ENCODE assay signal across 8 cellular contexts in the genomic region with DNA sequence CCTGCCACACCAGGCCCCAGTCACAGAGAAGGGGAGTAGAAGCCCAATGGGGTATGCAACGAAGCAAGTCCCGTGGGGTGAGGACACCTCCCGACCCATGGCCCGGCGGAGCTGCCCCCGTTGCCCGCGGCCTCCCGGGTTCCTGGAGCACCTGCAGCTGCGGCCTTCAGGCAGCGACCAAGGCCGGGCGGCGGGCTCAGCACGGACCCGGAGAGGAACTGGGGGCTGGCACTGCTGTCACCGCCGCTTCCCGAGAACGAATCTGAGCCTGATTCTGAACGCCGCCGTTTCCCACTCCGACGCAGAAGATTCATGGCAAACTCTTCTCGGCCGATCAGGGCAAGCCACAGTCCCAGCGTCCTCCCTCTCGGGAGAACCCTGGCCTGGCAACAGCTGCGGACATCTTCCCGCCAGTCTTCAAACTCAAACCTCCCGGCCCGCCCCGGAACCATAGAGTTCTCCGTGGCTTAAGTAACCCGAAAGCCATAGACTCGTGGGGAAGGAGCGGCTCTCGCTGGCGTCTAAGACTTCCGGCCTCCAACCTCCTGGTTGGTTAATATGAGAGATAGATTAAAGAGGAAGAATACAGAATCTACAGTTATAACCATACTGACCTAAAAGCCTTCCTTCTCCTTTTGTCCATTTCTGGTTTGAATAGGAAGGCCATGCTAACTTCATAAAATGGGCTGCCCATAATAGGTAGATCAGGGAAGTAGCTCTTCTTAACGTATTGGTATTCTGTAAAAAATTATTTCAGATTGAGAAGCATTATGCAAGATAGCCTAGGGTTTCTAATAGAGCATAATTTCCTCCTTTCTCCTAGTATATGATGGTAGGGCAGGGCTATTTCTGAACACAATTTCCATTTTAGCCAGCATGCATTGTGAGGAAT. TPM values are rescaled to one million over a fixed set of nuclear protein-coding genes. Genes with fewer than 3 reads are reported as not detected.
DNase-seq lines count a peak whose midpoint lies in the region; TF ChIP-seq lines count a peak whose summit lies in the region.

A gene (minus strand): TSS at position 425 of the 892 bp plus-strand sequence. CDS start 111 bp downstream, at position 314.

- CTCF ChIA-PET in activated naive CD4-positive, alpha-beta T cell treated with anti-CD3 and anti-CD28 coated beads, Interleukin-2, amount 10 ng/mL, durations not matched to agents 7 days and 5 days (lab: Charles Lee), result interaction anchor here (1.3 to 2.8 kb wide), 6 partner anchors 444 to 839 kb away, joined by 4 to 18 read pairs (median 8); a partner anchor contains a TSS

- 0 out of 2 replicates have a peak, but pooled peaks cover 6% of the 10 kb centered on the region for H3K36me3 Mint-ChIP-seq in HFFc6 (ENCODE audit: low read depth)
- peaks cover 16% of the 10 kb centered on the region for H3K36me3 Mint-ChIP-seq in activated naive CD4-positive, alpha-beta T cell treated with anti-CD3 and anti-CD28 coated beads, Interleukin-2, amount 10 ng/mL, durations not matched to agents 7 days and 5 days

- no peak for TF ChIP-seq CTCF in HFFc6 (IDR thresholded peaks at IDR 0.05)
- TF ChIP-seq CTCF in NB4 (IDR thresholded peaks at IDR 0.05; ENCODE audit: low read depth, low read length), result no peak

- peaks cover 3% of the 10 kb centered on the region; the same call in 1 of the 2 replicates for H3K27me3 Mint-ChIP-seq in HFFc6 (ENCODE audit: insufficient read depth)
- H3K27me3 Mint-ChIP-seq in activated naive CD4-positive, alpha-beta T cell treated with anti-CD3 and anti-CD28 coated beads, Interleukin-2, amount 10 ng/mL, durations not matched to agents 7 days and 5 days, result no peaks in the 10 kb centered on the region

- peaks cover 29% of the 10 kb centered on the region for H3K4me1 Mint-ChIP-seq in HFFc6 (ENCODE audit: low read depth)
- peaks cover 39% of the 10 kb centered on the region for H3K4me1 Mint-ChIP-seq in activated naive CD4-positive, alpha-beta T cell treated with anti-CD3 and anti-CD28 coated beads, Interleukin-2, amount 10 ng/mL, durations not matched to agents 7 days and 5 days

- peak within 1 kb of the TSS; percentile 96 for H3K4me3 ChIP-seq in NB4 (ENCODE audit: low read depth, low read length)
- H3K4me3 ChIP-seq in SK-N-MC, result peak within 1 kb of the TSS; percentile 85

- H3K36me3 ChIP-seq in SK-N-MC (ENCODE audit: insufficient read depth, low read length), result peaks cover 8% of the 10 kb centered on the region

- TF ChIP-seq POLR2A in NB4 (IDR thresholded peaks at IDR 0.05; ENCODE audit: extremely low read depth, insufficient read length), result peak; percentile 79

- H3K27ac ChIP-seq in SK-N-MC, result peak within 1 kb of the TSS; percentile 66
- peak within 1 kb of the TSS; percentile 79 for H3K27ac ChIP-seq in temporal lobe (ENCODE audit: low read depth, low read length)

- no peaks in the 10 kb centered on the region for H3K9me3 Mint-ChIP-seq in HFFc6
- H3K9me3 Mint-ChIP-seq in activated naive CD4-positive, alpha-beta T cell treated with anti-CD3 and anti-CD28 coated beads, Interleukin-2, amount 10 ng/mL, durations not matched to agents 7 days and 5 days, result no peaks in the 10 kb centered on the region

- H3K9me3 ChIP-seq in SK-N-MC (ENCODE audit: low read depth, low read length), result no peaks in the 10 kb centered on the region

- peak within 1 kb of the TSS; percentile 94 for H3K9ac ChIP-seq in SK-N-MC (ENCODE audit: insufficient read length)

- DNase-seq in GM04503 (ENCODE audit: low read depth) (peak; percentile 78), HFFc6 (peak; percentile 93), NB4 (ENCODE audit: low read depth) (peak; percentile 97), SK-N-MC (ENCODE audit: low read depth, low spot score) (peak; percentile 77), globus pallidus (ENCODE audit: low spot score) (peak; percentile 95), nucleus accumbens (lab: John Stamatoyannopoulos, UW) (peak; percentile 28 to 97 (median 84))
- DNase-seq in activated naive CD4-positive, alpha-beta T cell treated with anti-CD3 and anti-CD28 coated beads, Interleukin-2, amount 10 ng/mL, durations not matched to agents 7 days and 5 days, result peak; percentile 92

- H3K4me3 Mint-ChIP-seq in HFFc6, result peak within 1 kb of the TSS; percentile 99
- H3K4me3 Mint-ChIP-seq in activated naive CD4-positive, alpha-beta T cell treated with anti-CD3 and anti-CD28 coated beads, Interleukin-2, amount 10 ng/mL, durations not matched to agents 7 days and 5 days, result peak within 1 kb of the TSS; percentile 99

- peak within 1 kb of the TSS; percentile 96 for H3K27ac Mint-ChIP-seq in HFFc6
- H3K27ac Mint-ChIP-seq in activated naive CD4-positive, alpha-beta T cell treated with anti-CD3 and anti-CD28 coated beads, Interleukin-2, amount 10 ng/mL, durations not matched to agents 7 days and 5 days, result peak within 1 kb of the TSS; percentile 96

RNA-seq across cellular contexts. Expression of the gene that starts here (rescaled TPM):
- total RNA-seq in HFFc6 (2021; fragmentation: NEBNext Ultra II Directional; extraction: Animal tissue kit (Norgen Biotek cat#: 25700)), result 1 to 10 TPM; 3.3 to 7.7 (median 7.0) TPM
- total RNA-seq in temporal lobe, result 2.0 TPM

Comparison
In these comparisons a context has a peak if more than half of its experiments do, and no peak if none do; other contexts are left out.
1. Peak in every context shown above with its lines: DNase-seq, H3K4me3 ChIP-seq and H3K27ac ChIP-seq.